23 cellular contexts compared by ENCODE assay signal in genomic region chr9:29475471-29475870, GRCh38.
"Had no signal": no experiment of that assay in that cellular context is flagged by ENCODE, and none has a peak within 500 bp of the region (broad histone marks: within the 10 kb centered on the region; RNA-seq: fewer than 3 reads in every experiment).

No MANE protein-coding gene starts in this region.

- H3K9me3 ChIP-seq: ovary, testis, thyroid gland, transverse colon, upper lobe of left lung, vagina had no signal

- H3K4me1 ChIP-seq: left ventricle myocardium inferior, stomach, testis, thyroid gland, transverse colon, upper lobe of left lung, vagina had no signal

- H3K4me3 ChIP-seq: left ventricle myocardium inferior, lung, mucosa of descending colon, ovary, skin epidermis, stomach, testis, thyroid gland, transverse colon, upper lobe of left lung, vagina had no signal

- H3K27me3 ChIP-seq: ovary, stomach, testis, thyroid gland, transverse colon, upper lobe of left lung, vagina had no signal

- DNase-seq: hypothalamus; immature natural killer cell; left ventricle myocardium inferior; midbrain; mucosa of descending colon; naive thymus-derived CD4-positive, alpha-beta T cell; ovary; right cardiac atrium; stimulated activated CD4-positive, alpha-beta T cell treated with anti-CD3 and anti-CD28 coated beads, Interleukin-12 subunit alpha, Interleukin-12 subunit beta, amount 100 ng/mL, for 4 hours; stimulated activated CD4-positive, alpha-beta T cell treated with anti-CD3 and anti-CD28 coated beads, Interleukin-15, amount 100 ng/mL, for 24 hours; stimulated activated CD4-positive, alpha-beta T cell treated with anti-CD3 and anti-CD28 coated beads, Interleukin-2, amount 100 ng/mL, for 24 hours; stimulated activated CD4-positive, alpha-beta T cell treated with anti-CD3 and anti-CD28 coated beads, Interleukin-4, amount 100 ng/mL, for 1 hour; stimulated activated naive B cell treated with anti-CD40 and anti-IgM and Interleukin-4, amounts not matched to agents 10 μg/mL and 1 μg/mL and 100 μg/mL, for 72 hours; stimulated activated naive CD8-positive, alpha-beta T cell treated with anti-CD3 and anti-CD28 coated beads, Interleukin-15, Interleukin-2, amounts not matched to agents 100 U/mL and 50 U/mL, for 24 hours; stomach; testis; thyroid gland; transverse colon; upper lobe of left lung had no signal

- H3K36me3 ChIP-seq: left ventricle myocardium inferior, ovary, stomach, thyroid gland, transverse colon, upper lobe of left lung, vagina had no signal

- H3K27ac ChIP-seq: left ventricle myocardium inferior, ovary, skin epidermis, stomach, testis, thyroid gland, transverse colon, upper lobe of left lung, vagina had no signal

- FAIRE-seq: islet of Langerhans had no signal
